ENCODE assay signal across 8 cellular contexts in the genomic region with DNA sequence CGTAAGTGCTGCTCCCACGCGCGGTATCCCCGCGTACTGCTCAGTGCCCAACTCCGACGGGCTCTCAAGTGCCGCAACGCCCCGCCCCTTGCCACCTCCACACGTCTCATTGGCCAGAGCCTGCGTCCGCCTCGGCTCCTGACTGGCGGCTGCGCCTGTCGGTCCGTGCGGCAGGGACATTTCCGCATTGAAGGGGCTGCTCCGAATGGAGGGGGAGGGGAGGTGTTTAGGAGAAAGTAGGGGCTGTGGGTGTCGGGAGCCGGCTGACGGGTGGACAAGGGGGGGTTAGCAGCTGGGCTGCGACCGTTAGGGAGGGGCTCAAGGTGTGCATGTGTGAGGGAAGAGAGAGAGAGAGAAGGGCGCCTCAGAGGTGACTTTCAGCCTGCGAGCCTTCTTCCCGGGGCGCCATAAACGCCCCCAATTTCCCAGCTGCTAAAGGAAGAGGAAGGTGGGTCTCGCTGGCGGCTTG. TPM values are rescaled to one million over a fixed set of nuclear protein-coding genes. Genes with fewer than 3 reads are reported as not detected.
DNase-seq lines count a peak whose midpoint lies in the region; ATAC-seq and TF ChIP-seq lines count a peak whose summit lies in the region.

No MANE protein-coding gene starts in this region.

- peak overlapping the region; percentile 93 for H3K56ac ChIP-seq in IMR-90 (ENCODE audit: extremely low read depth, insufficient read depth, low read length)

- H3K4ac ChIP-seq in IMR-90 (ENCODE audit: low read depth, low read length) = peak overlapping the region; percentile 95

- H2BK15ac ChIP-seq in IMR-90 (ENCODE audit: low read depth, low read length) = peak overlapping the region; percentile 42; the same call in 2 of the 3 replicates

- H3K9me1 ChIP-seq in IMR-90 (ENCODE audit: insufficient read depth, low read length) = peaks cover 5% of the 10 kb centered on the region

- H2BK20ac ChIP-seq in IMR-90 (ENCODE audit: low read depth, low read length) = no peak overlapping the region

- peaks cover 9 to 39% of the 10 kb centered on the region in 2 experiments; a peak in 2 of 4 replicates for H3K79me1 ChIP-seq in IMR-90 (ENCODE audit: low read depth in 1 of 2, low read length in 2 of 2)

- peak overlapping the region; percentile 95 for H2AFZ ChIP-seq in IMR-90 (replicated peaks; ENCODE audit: low read length, poor library complexity)
- peak overlapping the region; percentile 40; the same call in 1 of the 2 replicates for H2AFZ ChIP-seq in OCI-LY7 (ENCODE audit: low read length)

- CTCF ChIA-PET in IMR-90 (lab: Yijun Ruan, JAX) (interaction anchor here (2.0 to 2.5 kb wide), 2 partner anchors 21 to 142 kb away, joined by 5 to 15 read pairs; no protein-coding TSS in a partner anchor), OCI-LY7 (lab: Charles Lee; ENCODE audit: unreplicated experiment) (no interaction called here)

- H3K79me2 ChIP-seq in OCI-LY7 (ENCODE audit: insufficient read depth, low read depth, low read length) = peaks cover 42% of the 10 kb centered on the region

- WGBS in IMR-90 (ENCODE audit: extremely low coverage in 2 of 2, insufficient read length in 1 of 2), 2 experiments = 7% methylated on average over 3 of the region's 34 CpGs; no CpG with 5 or more reads in 1 of the 2 experiments

- no peaks in the 10 kb centered on the region for H3K9me2 ChIP-seq in OCI-LY7 (ENCODE audit: insufficient read depth, low read length)

- peak; percentile 89 for ATAC-seq in GM21529 (IDR thresholded peaks at IDR 0.05; ENCODE audit: unreplicated experiment)
- peak; percentile 90 for ATAC-seq in IMR-90 (ENCODE audit: low read depth)

- peak overlapping the region; percentile 69 for H2BK120ac ChIP-seq in IMR-90 (ENCODE audit: low read depth, low read length)

- H4K20me1 ChIP-seq in IMR-90 (ENCODE audit: insufficient read depth, low read length) (peaks cover 10% of the 10 kb centered on the region; the same call in 1 of the 2 replicates), OCI-LY7 (ENCODE audit: insufficient read depth, low read length) (peaks cover 28% of the 10 kb centered on the region)

- H3K9me3 ChIP-seq in IMR-90 (ENCODE audit: control insufficient read depth, insufficient read depth, low read length) (no peaks in the 10 kb centered on the region), OCI-LY7 (ENCODE audit: low read length) (no peaks in the 10 kb centered on the region), mononuclear cell (ENCODE audit: low read depth, low read length) (no peaks in the 10 kb centered on the region)

- H3K4me2 ChIP-seq in IMR-90 (ENCODE audit: low read depth, low read length) (peak overlapping the region; percentile 81), OCI-LY7 (ENCODE audit: low read length) (peak overlapping the region; percentile 92)

- H3K9ac ChIP-seq in IMR-90 (ENCODE audit: low read depth, low read length) = peak overlapping the region; percentile 82

- peak; percentile 13 for TF ChIP-seq POLR2A in IMR-90 (IDR thresholded peaks at IDR 0.05; ENCODE audit: low read depth, low read length)

- peak overlapping the region; percentile 69 for H3K4me3 ChIP-seq in IMR-90 (ENCODE audit: insufficient read depth, low read depth, low read length)
- peak overlapping the region; percentile 79 for H3K4me3 ChIP-seq in OCI-LY7 (ENCODE audit: low read depth, low read length, poor library complexity, severe bottlenecking)
- H3K4me3 ChIP-seq in epithelial cell of esophagus (ENCODE audit: low read length) = peak overlapping the region; percentile 85
- H3K4me3 ChIP-seq in mononuclear cell (ENCODE audit: low read length) = peak overlapping the region; percentile 96

- DNase-seq in DMS114 treated with DMSO at 0.1 percent for 48 hours (lab: John Stamatoyannopoulos, UW; ENCODE audit: unreplicated experiment) (peak; percentile 94), IMR-90 (peak; percentile 97), OCI-LY7 (ENCODE audit: low spot score) (peak; percentile 100), activated T-cell treated with anti-CD3 and anti-CD28 coated beads for 4 hours (peak; percentile 96), epithelial cell of esophagus (ENCODE audit: low read depth) (peak; percentile 99)
- peak; percentile 95 to 97 for DNase-seq in stimulated activated CD8-positive, alpha-beta memory T cell treated with anti-CD3 and anti-CD28 coated beads, Interleukin-2, amount 100 ng/mL, for 48 hours (ENCODE audit: low read depth in 2 of 2)

- dilution Hi-C loops in IMR-90 (cut with HindIII; ENCODE audit: low sequenced_read_pairs, unreplicated experiment) = no loop called here

- intact Hi-C loops in IMR-90 (cut with micrococcal nuclease) (loop anchor here (1.0 to 5.0 kb wide), 2 partner anchors 49 to 142 kb away; no protein-coding TSS in a partner anchor), OCI-LY7 (cut with micrococcal nuclease; ENCODE audit: unreplicated experiment) (loop anchor here (1.0 to 5.0 kb wide), 2 partner anchors 18 to 254 kb away; a partner anchor contains a TSS)

- peak overlapping the region; percentile 93 for H4K91ac ChIP-seq in IMR-90 (ENCODE audit: insufficient read depth, low read depth, low read length)

- peak overlapping the region; percentile 66 for H4K5ac ChIP-seq in IMR-90 (ENCODE audit: low read depth, low read length)

- peak overlapping the region; percentile 96 for H3K14ac ChIP-seq in IMR-90 (replicated peaks; ENCODE audit: low read depth, low read length)

- BruUV-seq in IMR-90 (replicated peaks; lab: Mats Ljungman, UMichigan) = no TSS peak
- BruUV-seq in OCI-LY7 (replicated peaks; lab: Mats Ljungman, UMichigan) = no TSS peak

- POLR2A ChIA-PET in IMR-90 (lab: Charles Lee; ENCODE audit: unreplicated experiment) = interaction anchor here (0.9 kb wide), 2 partner anchors 13 to 38 kb away, joined by 3 to 4 read pairs; no protein-coding TSS in a partner anchor
- POLR2A ChIA-PET in OCI-LY7 (lab: Charles Lee) = interaction anchor here (1.0 to 3.5 kb wide), 5 partner anchors 9 to 22 kb away, joined by 3 to 35 read pairs (median 18); no protein-coding TSS in a partner anchor

- TF ChIP-seq CTCF in IMR-90 (conservative IDR thresholded peaks at IDR 0.05; ENCODE audit: low read depth, low read length) (no peak; the same call in 1 of the 2 replicates), OCI-LY7 (conservative IDR thresholded peaks at IDR 0.05; ENCODE audit: low read length) (no peak), epithelial cell of esophagus (IDR thresholded peaks at IDR 0.05; ENCODE audit: insufficient read depth, low read depth, low read length, missing control alignments) (no peak)

- H3K4me1 ChIP-seq in IMR-90 (ENCODE audit: control insufficient read depth, insufficient read depth, low read length) (peaks cover 4% of the 10 kb centered on the region), OCI-LY7 (ENCODE audit: insufficient read depth, low read length, poor library complexity, severe bottlenecking) (peaks cover 59% of the 10 kb centered on the region), mononuclear cell (ENCODE audit: insufficient read depth, low read length) (peaks cover 29% of the 10 kb centered on the region)

- peak; percentile 21; the same call in 1 of the 2 replicates for TF ChIP-seq RAD21 in IMR-90 (IDR thresholded peaks at IDR 0.05; ENCODE audit: low read length)

- H3K36me3 ChIP-seq in IMR-90 (ENCODE audit: control insufficient read depth, insufficient read depth, low read length) = no peaks in the 10 kb centered on the region
- H3K36me3 ChIP-seq in OCI-LY7 (ENCODE audit: insufficient read depth, low read length) = peaks cover 21% of the 10 kb centered on the region

- in situ Hi-C loops in IMR-90 (cut with MboI; ENCODE audit: low sequenced_read_pairs) = no loop called here

- peak overlapping the region; percentile 57 to 90 for H4K8ac ChIP-seq in IMR-90 (ENCODE audit: low read depth in 2 of 2, low read length in 2 of 2)

- H2BK5ac ChIP-seq in IMR-90 (ENCODE audit: low read depth, low read length, poor library complexity, severe bottlenecking) = peak overlapping the region; percentile 93

- H3K23ac ChIP-seq in IMR-90 (ENCODE audit: low read depth, low read length) = peak overlapping the region; percentile 78

- H2AK5ac ChIP-seq in IMR-90 (ENCODE audit: low read depth, low read length) = peak overlapping the region; percentile 94

- H3K27me3 ChIP-seq in IMR-90 (ENCODE audit: control insufficient read depth, insufficient read depth, low read length) (no peaks in the 10 kb centered on the region), mononuclear cell (ENCODE audit: insufficient read depth, low read length) (no peaks in the 10 kb centered on the region)

- peak overlapping the region; percentile 98 for H2AK9ac ChIP-seq in IMR-90 (replicated peaks; ENCODE audit: low read depth, low read length, poor library complexity)

- H3K27ac ChIP-seq in IMR-90 (ENCODE audit: insufficient read depth, low read length) (peak overlapping the region; percentile 90), OCI-LY7 (ENCODE audit: low read depth, low read length, poor library complexity, severe bottlenecking) (peak overlapping the region; percentile 87)

- H3K18ac ChIP-seq in IMR-90 (ENCODE audit: low read depth, low read length) = peak overlapping the region; percentile 47

TF ChIP-seq in IMR-90, 13 proteins besides CTCF, POLR2A, EP300 and RAD21 (continues in another document):
- no peak for TF ChIP-seq RCOR1 (IDR thresholded peaks at IDR 0.05; ENCODE audit: insufficient replicate concordance, low read length)
- TF ChIP-seq MXI1 (IDR thresholded peaks at IDR 0.05; ENCODE audit: borderline replicate concordance, low read depth, low read length) = no peak
- 0 out of 2 replicates have a peak, but pooled peaks have one; percentile 28 for TF ChIP-seq CEBPB (IDR thresholded peaks at IDR 0.05; ENCODE audit: low read depth, low read length)
- peak; percentile 83; the same call in 1 of the 2 replicates for TF ChIP-seq MAZ (IDR thresholded peaks at IDR 0.05; ENCODE audit: borderline replicate concordance, low read depth, low read length)
- TF ChIP-seq, protein P1, sequence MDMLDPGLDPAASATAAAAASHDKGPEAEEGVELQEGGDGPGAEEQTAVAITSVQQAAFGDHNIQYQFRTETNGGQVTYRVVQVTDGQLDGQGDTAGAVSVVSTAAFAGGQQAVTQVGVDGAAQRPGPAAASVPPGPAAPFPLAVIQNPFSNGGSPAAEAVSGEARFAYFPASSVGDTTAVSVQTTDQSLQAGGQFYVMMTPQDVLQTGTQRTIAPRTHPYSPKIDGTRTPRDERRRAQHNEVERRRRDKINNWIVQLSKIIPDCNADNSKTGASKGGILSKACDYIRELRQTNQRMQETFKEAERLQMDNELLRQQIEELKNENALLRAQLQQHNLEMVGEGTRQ (IDR thresholded peaks at IDR 0.05; ENCODE audit: low read depth, low read length) = 0 out of 2 replicates have a peak, but pooled peaks have one; percentile 10
- TF ChIP-seq BHLHE40 (IDR thresholded peaks at IDR 0.05; ENCODE audit: low read depth, low read length) = peak; percentile 45; the same call in 1 of the 2 replicates
- no peak for TF ChIP-seq SMC3 (IDR thresholded peaks at IDR 0.05; ENCODE audit: low read depth, low read length)

RNA-seq across cellular contexts. Expression of a gene that starts 0.9 kb away (rescaled TPM):
- total RNA-seq in IMR-90 (2012; rRNA removed) = 58.8 and 101 TPM in 2 replicates
- polyA plus RNA-seq in IMR-90 (2012; rRNA removed) = 36.7 and 45.0 TPM in 2 replicates
- polyA plus RNA-seq in IMR-90 (2012; cell fraction: cytosol; rRNA removed) = 5.2 and 7.8 TPM in 2 replicates
- 2.2 and 18.2 TPM in 2 replicates for polyA plus RNA-seq in IMR-90 (2012; cell fraction: nucleus; rRNA removed; ENCODE audit: low replicate concordance)
- 53.7 and 56.9 TPM in 2 replicates for total RNA-seq in OCI-LY7 (2014; rRNA removed; shearing (Covaris generic))
- total RNA-seq in OCI-LY7 (2022) = 71.4 and 91.4 TPM in 2 replicates
- total RNA-seq in mononuclear cell = 57.4 TPM

Comparison
In these comparisons a context has a peak if more than half of its experiments do, and no peak if none do; other contexts are left out.
1. Peak in every context shown above with its lines: DNase-seq, ATAC-seq, H3K4me3 ChIP-seq and H3K27ac ChIP-seq.